ENCODE assay signal across 1 cellular context in the genomic region with DNA sequence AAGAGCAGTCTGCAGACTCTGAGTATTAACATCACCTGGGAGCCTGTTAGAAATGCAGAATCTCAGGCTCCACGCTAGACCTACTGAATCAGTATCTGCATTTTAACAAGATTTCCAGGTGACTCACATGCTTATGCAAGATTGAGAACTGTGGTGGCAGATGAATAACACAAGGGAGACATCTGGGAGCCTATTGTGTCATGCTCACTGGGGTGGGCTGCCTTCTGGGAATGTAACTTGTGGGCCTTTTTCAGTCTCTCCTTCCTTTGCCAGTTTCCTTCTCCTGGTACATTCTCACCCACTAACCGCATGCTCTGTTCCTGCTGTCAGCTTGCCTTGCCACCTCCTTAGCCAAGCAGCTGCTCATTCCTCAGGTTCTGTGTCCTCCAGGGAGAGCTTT.
TF ChIP-seq lines count a peak whose summit lies in the region.

No MANE protein-coding gene starts in this region.

TF ChIP-seq in WTC11, 78 proteins besides CTCF, POLR2A, EP300 and RAD21 (continued from another document):
- TF ChIP-seq, protein P1, sequence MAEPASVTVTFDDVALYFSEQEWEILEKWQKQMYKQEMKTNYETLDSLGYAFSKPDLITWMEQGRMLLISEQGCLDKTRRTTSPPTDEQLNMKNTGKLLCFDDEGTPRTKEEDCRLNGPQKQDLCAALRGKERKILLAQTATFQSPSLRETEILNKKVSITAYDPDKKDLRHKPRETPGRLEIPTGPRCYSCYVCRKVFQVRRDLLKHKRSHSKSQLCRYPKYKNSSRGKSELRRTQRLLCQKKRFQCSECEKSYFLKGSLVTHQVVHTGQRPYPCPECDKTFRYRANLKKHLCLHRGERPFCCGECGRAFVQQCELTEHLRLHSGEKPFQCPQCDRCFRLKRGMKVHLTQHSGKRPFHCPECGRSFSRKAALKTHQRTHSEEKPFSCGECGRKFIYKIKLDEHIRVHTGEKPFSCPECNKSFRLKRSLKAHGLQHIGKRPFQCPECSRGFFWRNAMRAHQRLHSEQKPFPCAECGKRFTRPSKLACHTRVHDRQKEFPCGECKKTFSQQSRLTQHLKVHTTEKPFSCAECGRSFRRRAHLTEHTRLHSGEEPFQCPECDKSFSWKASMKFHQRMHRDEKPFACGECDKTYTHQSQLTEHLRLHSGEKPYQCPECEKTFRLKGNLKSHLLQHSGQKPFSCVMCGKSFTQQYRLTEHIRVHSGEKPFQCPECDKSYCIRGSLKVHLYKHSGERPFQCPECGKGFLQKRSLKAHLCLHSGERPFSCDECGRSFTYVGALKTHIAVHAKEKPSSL (CRISPR knock-in tag; conservative IDR thresholded peaks at IDR 0.05): no peak
- peak; percentile 52; the same call in 1 of the 2 replicates for TF ChIP-seq SP1 (CRISPR knock-in tag; conservative IDR thresholded peaks at IDR 0.05)
- TF ChIP-seq CREM (CRISPR knock-in tag; IDR thresholded peaks at IDR 0.05): peak; percentile 51; the same call in 1 of the 2 replicates
- TF ChIP-seq, protein P2, sequence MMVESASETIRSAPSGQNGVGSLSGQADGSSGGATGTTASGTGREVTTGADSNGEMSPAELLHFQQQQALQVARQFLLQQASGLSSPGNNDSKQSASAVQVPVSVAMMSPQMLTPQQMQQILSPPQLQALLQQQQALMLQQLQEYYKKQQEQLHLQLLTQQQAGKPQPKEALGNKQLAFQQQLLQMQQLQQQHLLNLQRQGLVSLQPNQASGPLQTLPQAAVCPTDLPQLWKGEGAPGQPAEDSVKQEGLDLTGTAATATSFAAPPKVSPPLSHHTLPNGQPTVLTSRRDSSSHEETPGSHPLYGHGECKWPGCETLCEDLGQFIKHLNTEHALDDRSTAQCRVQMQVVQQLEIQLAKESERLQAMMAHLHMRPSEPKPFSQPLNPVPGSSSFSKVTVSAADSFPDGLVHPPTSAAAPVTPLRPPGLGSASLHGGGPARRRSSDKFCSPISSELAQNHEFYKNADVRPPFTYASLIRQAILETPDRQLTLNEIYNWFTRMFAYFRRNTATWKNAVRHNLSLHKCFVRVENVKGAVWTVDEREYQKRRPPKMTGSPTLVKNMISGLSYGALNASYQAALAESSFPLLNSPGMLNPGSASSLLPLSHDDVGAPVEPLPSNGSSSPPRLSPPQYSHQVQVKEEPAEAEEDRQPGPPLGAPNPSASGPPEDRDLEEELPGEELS (CRISPR knock-in tag; IDR thresholded peaks at IDR 0.05): peak; percentile 64; the same call in 1 of the 2 replicates
- TF ChIP-seq, protein P3, sequence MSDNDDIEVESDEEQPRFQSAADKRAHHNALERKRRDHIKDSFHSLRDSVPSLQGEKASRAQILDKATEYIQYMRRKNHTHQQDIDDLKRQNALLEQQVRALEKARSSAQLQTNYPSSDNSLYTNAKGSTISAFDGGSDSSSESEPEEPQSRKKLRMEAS (CRISPR knock-in tag; IDR thresholded peaks at IDR 0.05): peak; percentile 58; the same call in 1 of the 2 replicates
- TF ChIP-seq SMAD3 (CRISPR knock-in tag; IDR thresholded peaks at IDR 0.05; ENCODE audit: borderline replicate concordance): peak; percentile 77; the same call in 1 of the 2 replicates
- TF ChIP-seq, protein P4, sequence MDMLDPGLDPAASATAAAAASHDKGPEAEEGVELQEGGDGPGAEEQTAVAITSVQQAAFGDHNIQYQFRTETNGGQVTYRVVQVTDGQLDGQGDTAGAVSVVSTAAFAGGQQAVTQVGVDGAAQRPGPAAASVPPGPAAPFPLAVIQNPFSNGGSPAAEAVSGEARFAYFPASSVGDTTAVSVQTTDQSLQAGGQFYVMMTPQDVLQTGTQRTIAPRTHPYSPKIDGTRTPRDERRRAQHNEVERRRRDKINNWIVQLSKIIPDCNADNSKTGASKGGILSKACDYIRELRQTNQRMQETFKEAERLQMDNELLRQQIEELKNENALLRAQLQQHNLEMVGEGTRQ (CRISPR knock-in tag; IDR thresholded peaks at IDR 0.05): no peak
- no peak for TF ChIP-seq ZNF263 (CRISPR knock-in tag; IDR thresholded peaks at IDR 0.05; ENCODE audit: low read depth)
- TF ChIP-seq, protein P5, sequence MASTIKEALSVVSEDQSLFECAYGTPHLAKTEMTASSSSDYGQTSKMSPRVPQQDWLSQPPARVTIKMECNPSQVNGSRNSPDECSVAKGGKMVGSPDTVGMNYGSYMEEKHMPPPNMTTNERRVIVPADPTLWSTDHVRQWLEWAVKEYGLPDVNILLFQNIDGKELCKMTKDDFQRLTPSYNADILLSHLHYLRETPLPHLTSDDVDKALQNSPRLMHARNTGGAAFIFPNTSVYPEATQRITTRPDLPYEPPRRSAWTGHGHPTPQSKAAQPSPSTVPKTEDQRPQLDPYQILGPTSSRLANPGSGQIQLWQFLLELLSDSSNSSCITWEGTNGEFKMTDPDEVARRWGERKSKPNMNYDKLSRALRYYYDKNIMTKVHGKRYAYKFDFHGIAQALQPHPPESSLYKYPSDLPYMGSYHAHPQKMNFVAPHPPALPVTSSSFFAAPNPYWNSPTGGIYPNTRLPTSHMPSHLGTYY (CRISPR knock-in tag; IDR thresholded peaks at IDR 0.05): no peak
- TF ChIP-seq, protein P6, sequence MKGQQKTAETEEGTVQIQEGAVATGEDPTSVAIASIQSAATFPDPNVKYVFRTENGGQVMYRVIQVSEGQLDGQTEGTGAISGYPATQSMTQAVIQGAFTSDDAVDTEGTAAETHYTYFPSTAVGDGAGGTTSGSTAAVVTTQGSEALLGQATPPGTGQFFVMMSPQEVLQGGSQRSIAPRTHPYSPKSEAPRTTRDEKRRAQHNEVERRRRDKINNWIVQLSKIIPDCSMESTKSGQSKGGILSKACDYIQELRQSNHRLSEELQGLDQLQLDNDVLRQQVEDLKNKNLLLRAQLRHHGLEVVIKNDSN (CRISPR knock-in tag; IDR thresholded peaks at IDR 0.05): 0 out of 2 replicates have a peak, but pooled peaks have one; percentile 6
- peak; percentile 94 for TF ChIP-seq TEAD1 (CRISPR knock-in tag; IDR thresholded peaks at IDR 0.05)
- TF ChIP-seq ZNF232 (CRISPR knock-in tag; IDR thresholded peaks at IDR 0.05): no peak
- TF ChIP-seq TP53 (CRISPR knock-in tag; IDR thresholded peaks at IDR 0.05): peak; percentile 47; the same call in 1 of the 2 replicates
- TF ChIP-seq, protein P7, sequence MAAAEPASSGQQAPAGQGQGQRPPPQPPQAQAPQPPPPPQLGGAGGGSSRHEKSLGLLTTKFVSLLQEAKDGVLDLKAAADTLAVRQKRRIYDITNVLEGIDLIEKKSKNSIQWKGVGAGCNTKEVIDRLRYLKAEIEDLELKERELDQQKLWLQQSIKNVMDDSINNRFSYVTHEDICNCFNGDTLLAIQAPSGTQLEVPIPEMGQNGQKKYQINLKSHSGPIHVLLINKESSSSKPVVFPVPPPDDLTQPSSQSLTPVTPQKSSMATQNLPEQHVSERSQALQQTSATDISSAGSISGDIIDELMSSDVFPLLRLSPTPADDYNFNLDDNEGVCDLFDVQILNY (CRISPR knock-in tag; IDR thresholded peaks at IDR 0.05): 0 out of 2 replicates have a peak, but pooled peaks have one; percentile 32
- TF ChIP-seq, protein P8, sequence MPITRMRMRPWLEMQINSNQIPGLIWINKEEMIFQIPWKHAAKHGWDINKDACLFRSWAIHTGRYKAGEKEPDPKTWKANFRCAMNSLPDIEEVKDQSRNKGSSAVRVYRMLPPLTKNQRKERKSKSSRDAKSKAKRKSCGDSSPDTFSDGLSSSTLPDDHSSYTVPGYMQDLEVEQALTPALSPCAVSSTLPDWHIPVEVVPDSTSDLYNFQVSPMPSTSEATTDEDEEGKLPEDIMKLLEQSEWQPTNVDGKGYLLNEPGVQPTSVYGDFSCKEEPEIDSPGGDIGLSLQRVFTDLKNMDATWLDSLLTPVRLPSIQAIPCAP (CRISPR knock-in tag; IDR thresholded peaks at IDR 0.05): no peak
